Comparison of ENCODE assay signal across 10 cellular contexts in genomic region chr7:3977391-3977790, GRCh38.
"Had no signal": no experiment of that assay in that cellular context is flagged by ENCODE, and none has a peak within 500 bp of the region (broad histone marks: within the 10 kb centered on the region; RNA-seq: fewer than 3 reads in every experiment).

No MANE protein-coding gene starts in this region.

- H3K27ac ChIP-seq: GM23248, HL-60 had no signal

- H3K27ac Mint-ChIP-seq: HFFc6, IgD-negative memory B cell had no signal

- H3K4me3 Mint-ChIP-seq: HFFc6, IgD-negative memory B cell had no signal

- H3K4me3 ChIP-seq: GM23248, HAP-1 had no signal

- H3K9me3 ChIP-seq: HAP-1 had no signal

- DNase-seq: GM23248, GOT3, H7, HFFc6, KBM-7 had no signal

- ATAC-seq: HCT116, HepG2 had no signal

- H3K36me3 ChIP-seq: HAP-1 had no signal

- H3K36me3 Mint-ChIP-seq: IgD-negative memory B cell had no signal

- H3K4me1 ChIP-seq: HAP-1 had no signal

- H3K27me3 Mint-ChIP-seq: IgD-negative memory B cell had no signal
